In genomic region chr10:95693668-95694534, GRCh38 we compare ENCODE assay signal across 8 cellular contexts. TPM values are rescaled to one million over a fixed set of nuclear protein-coding genes. Genes with fewer than 3 reads are reported as not detected.
DNase-seq lines count a peak whose midpoint lies in the region; TF ChIP-seq lines count a peak whose summit lies in the region.

A gene with protein sequence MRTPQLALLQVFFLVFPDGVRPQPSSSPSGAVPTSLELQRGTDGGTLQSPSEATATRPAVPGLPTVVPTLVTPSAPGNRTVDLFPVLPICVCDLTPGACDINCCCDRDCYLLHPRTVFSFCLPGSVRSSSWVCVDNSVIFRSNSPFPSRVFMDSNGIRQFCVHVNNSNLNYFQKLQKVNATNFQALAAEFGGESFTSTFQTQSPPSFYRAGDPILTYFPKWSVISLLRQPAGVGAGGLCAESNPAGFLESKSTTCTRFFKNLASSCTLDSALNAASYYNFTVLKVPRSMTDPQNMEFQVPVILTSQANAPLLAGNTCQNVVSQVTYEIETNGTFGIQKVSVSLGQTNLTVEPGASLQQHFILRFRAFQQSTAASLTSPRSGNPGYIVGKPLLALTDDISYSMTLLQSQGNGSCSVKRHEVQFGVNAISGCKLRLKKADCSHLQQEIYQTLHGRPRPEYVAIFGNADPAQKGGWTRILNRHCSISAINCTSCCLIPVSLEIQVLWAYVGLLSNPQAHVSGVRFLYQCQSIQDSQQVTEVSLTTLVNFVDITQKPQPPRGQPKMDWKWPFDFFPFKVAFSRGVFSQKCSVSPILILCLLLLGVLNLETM (minus strand): TSS chr10:95693927. CDS start chr10:95693899, 28 bp downstream.

- H4K20me1 ChIP-seq in MM.1S (ENCODE audit: insufficient read depth, low read length) (no peaks in the 10 kb centered on the region), neural progenitor cell (ENCODE audit: low read depth) (no peaks in the 10 kb centered on the region)

- H3K9me3 ChIP-seq in HAP-1 (no peaks in the 10 kb centered on the region), MM.1S (replicated peaks; ENCODE audit: insufficient read depth, low read length) (no peaks in the 10 kb centered on the region), neural progenitor cell (ENCODE audit: low read depth) (no peaks in the 10 kb centered on the region), subcutaneous abdominal adipose tissue (ENCODE audit: control insufficient read depth in 5 of 5, low read length in 5 of 5) (no peaks in the 10 kb centered on the region)

- H3K9ac ChIP-seq in MM.1S (ENCODE audit: low read length) (peak within 1 kb of the TSS; percentile 92), neural progenitor cell (peak within 1 kb of the TSS; percentile 93), subcutaneous abdominal adipose tissue (ENCODE audit: low read length in 5 of 5) (peak within 1 kb of the TSS; percentile 72 to 98 (median 92))

- H3K27me3 ChIP-seq in HAP-1 (ENCODE audit: low read depth): no peaks in the 10 kb centered on the region
- no peaks in the 10 kb centered on the region for H3K27me3 ChIP-seq in MM.1S (replicated peaks; ENCODE audit: insufficient read depth, low read length)
- H3K27me3 ChIP-seq in neural progenitor cell: no peaks in the 10 kb centered on the region
- H3K27me3 ChIP-seq in subcutaneous abdominal adipose tissue (ENCODE audit: control insufficient read depth in 5 of 5, insufficient read depth in 4 of 5, low read length in 5 of 5): no peaks in the 10 kb centered on the region

- H3K27ac Mint-ChIP-seq in neural progenitor cell: peak within 1 kb of the TSS; percentile 95

- peak within 1 kb of the TSS; percentile 94 for H2AFZ ChIP-seq in MM.1S (ENCODE audit: low read length)
- peak within 1 kb of the TSS; percentile 96 for H2AFZ ChIP-seq in neural progenitor cell (replicated peaks)

- H3K79me2 ChIP-seq in MM.1S (ENCODE audit: low read length): peaks cover 24% of the 10 kb centered on the region
- H3K79me2 ChIP-seq in neural progenitor cell (ENCODE audit: low read depth): peaks cover 33% of the 10 kb centered on the region

- peak within 1 kb of the TSS; percentile 78 for H3K4me2 ChIP-seq in MM.1S (ENCODE audit: low read depth, low read length)
- H3K4me2 ChIP-seq in neural progenitor cell: peak within 1 kb of the TSS; percentile 84

- H3K4me1 Mint-ChIP-seq in neural progenitor cell: peaks cover 12% of the 10 kb centered on the region

- peak within 1 kb of the TSS; percentile 58; the same call in 1 of the 2 replicates for H3K27ac ChIP-seq in MM.1S (ENCODE audit: low read length)
- H3K27ac ChIP-seq in neural progenitor cell: peak within 1 kb of the TSS; percentile 51
- peak within 1 kb of the TSS; percentile 72 for H3K27ac ChIP-seq in subcutaneous abdominal adipose tissue (ENCODE audit: low read depth, low read length)

- no peaks in the 10 kb centered on the region for H3F3A ChIP-seq in MM.1S (ENCODE audit: insufficient read depth, low read length)
- H3F3A ChIP-seq in neural progenitor cell (ENCODE audit: low read depth): no peaks in the 10 kb centered on the region

- no peaks in the 10 kb centered on the region for H3K9me2 ChIP-seq in MM.1S (replicated peaks; ENCODE audit: insufficient read depth, low read length)

- DNase-seq in GDM1 (lab: John Stamatoyannopoulos, UW) (peak; percentile 99), HAP-1 (ENCODE audit: low spot score in 2 of 2) (peak; percentile 95 to 98), MM.1S (peak; percentile 100), SIG-M5 treated with dmso at 0.1 percent for 504 hours (lab: John Stamatoyannopoulos, UW; ENCODE audit: unreplicated experiment) (peak; percentile 97), foreskin fibroblast (peak; percentile 99 to 100), neural progenitor cell (ENCODE audit: low spot score) (peak; percentile 100)
- peak; percentile 96 for DNase-seq in activated gamma-delta T cell treated with anti-CD3 and anti-CD28 coated beads, Interleukin-2, amount 50 U/mL, for 16 hours (ENCODE audit: low read depth)

- in situ Hi-C loops in HAP-1 (cut with MboI; ENCODE audit: low sequenced_read_pairs): loop anchor here (10.0 kb wide), 1 partner anchor 151 kb away; no protein-coding TSS in a partner anchor

- peak within 1 kb of the TSS; percentile 90 for H3K4me3 ChIP-seq in HAP-1
- H3K4me3 ChIP-seq in MM.1S (ENCODE audit: low read length): peak within 1 kb of the TSS; percentile 97
- H3K4me3 ChIP-seq in foreskin fibroblast (ENCODE audit: low read depth in 1 of 2, low read length in 2 of 2): peak within 1 kb of the TSS; percentile 95 to 96
- H3K4me3 ChIP-seq in neural progenitor cell: peak within 1 kb of the TSS; percentile 91
- H3K4me3 ChIP-seq in subcutaneous abdominal adipose tissue (ENCODE audit: low read depth in 1 of 5, low read length in 5 of 5): peak within 1 kb of the TSS; percentile 96 to 97 (median 97)

- peaks cover 9% of the 10 kb centered on the region for H3K36me3 Mint-ChIP-seq in neural progenitor cell

- H3K4me3 Mint-ChIP-seq in neural progenitor cell: peak within 1 kb of the TSS; percentile 98

- H3K4me1 ChIP-seq in HAP-1 (peaks cover 7% of the 10 kb centered on the region), MM.1S (ENCODE audit: low read length) (no peaks in the 10 kb centered on the region), neural progenitor cell (peaks cover 13% of the 10 kb centered on the region), subcutaneous abdominal adipose tissue (ENCODE audit: control insufficient read depth in 5 of 5, insufficient read depth in 5 of 5, low read length in 5 of 5) (peaks cover 3 to 18% (median 13%) of the 10 kb centered on the region in 5 donors)

- TF ChIP-seq CTCF in MM.1S (IDR thresholded peaks at IDR 0.05; ENCODE audit: low read length) (peak; percentile 98), foreskin fibroblast (IDR thresholded peaks at IDR 0.05; ENCODE audit: low read depth, low read length) (peak; percentile 99), neural progenitor cell (IDR thresholded peaks at IDR 0.05) (peak; percentile 99)

- H3K9me3 Mint-ChIP-seq in neural progenitor cell: peaks cover 10% of the 10 kb centered on the region

- H3K27me3 Mint-ChIP-seq in neural progenitor cell (ENCODE audit: insufficient read depth, low read depth): no peaks in the 10 kb centered on the region

- peaks cover 19% of the 10 kb centered on the region for H3K36me3 ChIP-seq in HAP-1 (replicated peaks)
- H3K36me3 ChIP-seq in MM.1S (replicated peaks; ENCODE audit: insufficient read depth, low read length): no peaks in the 10 kb centered on the region
- H3K36me3 ChIP-seq in neural progenitor cell: peaks cover 5% of the 10 kb centered on the region
- peaks cover 6 to 23% (median 18%) of the 10 kb centered on the region in 5 donors for H3K36me3 ChIP-seq in subcutaneous abdominal adipose tissue (ENCODE audit: control insufficient read depth in 5 of 5, insufficient read depth in 5 of 5, low read length in 5 of 5)

RNA-seq across cellular contexts. Expression of the gene that starts here (rescaled TPM):
- 43.1 and 45.9 TPM in 2 replicates for total RNA-seq in neural progenitor cell (ENCODE audit: low replicate concordance)

Comparison
In these comparisons a context has a peak if more than half of its experiments do, and no peak if none do; other contexts are left out.
1. Peak in every context shown above with its lines: DNase-seq, H3K4me3 ChIP-seq and H3K27ac ChIP-seq.